ENCODE assay signal across 7 cellular contexts in genomic region chr6:7312616-7313504, GRCh38. TPM values are rescaled to one million over a fixed set of nuclear protein-coding genes. Genes with fewer than 3 reads are reported as not detected.
DNase-seq lines count a peak whose midpoint lies in the region; ATAC-seq and TF ChIP-seq lines count a peak whose summit lies in the region.

TSS of gene SSR1 (minus strand) at chr6:7313199. CDS start at chr6:7313120, 79 bp downstream.

- ATAC-seq in GM18508 (IDR thresholded peaks at IDR 0.05; ENCODE audit: insufficient read depth, unreplicated experiment) (peak; percentile 89), HG03025 (IDR thresholded peaks at IDR 0.05; ENCODE audit: low FRiP score, unreplicated experiment) (peak; percentile 97)

- no peaks in the 10 kb centered on the region for H3K27me3 ChIP-seq in hepatocyte

- peak within 1 kb of the TSS; percentile 89 for H2AFZ ChIP-seq in hepatocyte

- H3K4me2 ChIP-seq in hepatocyte = peak within 1 kb of the TSS; percentile 86

- H3K4me3 ChIP-seq in hepatocyte = peak within 1 kb of the TSS; percentile 64

- H3K4me1 ChIP-seq in hepatocyte (ENCODE audit: insufficient read depth) = peaks cover 8% of the 10 kb centered on the region

- WGBS in hepatocyte (ENCODE audit: low lambda C conversion rate, missing lambda C conversion rate) = 2% methylated on average over 80 of the region's 83 CpGs

- peaks cover 2% of the 10 kb centered on the region for H3K36me3 ChIP-seq in hepatocyte (replicated peaks; ENCODE audit: insufficient read depth, low read depth)

- no peaks in the 10 kb centered on the region for H3K9me2 ChIP-seq in hepatocyte (replicated peaks; ENCODE audit: insufficient read depth)

- H3K79me2 ChIP-seq in hepatocyte = peaks cover 45% of the 10 kb centered on the region

- DNase-seq in NCI-H2081 (lab: John Stamatoyannopoulos, UW) (peak; percentile 98), T1000 (lab: John Stamatoyannopoulos, UW) (peak; percentile 91), astrocyte of the hippocampus (ENCODE audit: low read depth, low spot score) (peak; percentile 99), hepatocyte (ENCODE audit: low spot score) (peak; percentile 100), renal cortical epithelial cell (ENCODE audit: low read depth) (peak; percentile 84)

- no peaks in the 10 kb centered on the region for H3K9me3 ChIP-seq in hepatocyte (ENCODE audit: low read depth)

- H4K20me1 ChIP-seq in hepatocyte (ENCODE audit: insufficient read depth, poor library complexity, severe bottlenecking) = peaks cover 14% of the 10 kb centered on the region

- peak within 1 kb of the TSS; percentile 94 for H3K27ac ChIP-seq in hepatocyte

- no peak for TF ChIP-seq CTCF in hepatocyte (IDR thresholded peaks at IDR 0.05; ENCODE audit: poor library complexity)

RNA-seq across cellular contexts. Expression of gene SSR1, which starts in this region (rescaled TPM):
- 170 and 177 TPM in 2 replicates for total RNA-seq in hepatocyte
- polyA plus RNA-seq in hepatocyte = 191 and 195 TPM in 2 replicates
- total RNA-seq in renal cortical epithelial cell = 71.0 and 169 TPM in 2 replicates

Comparison
In these comparisons a context has a peak if more than half of its experiments do, and no peak if none do; other contexts are left out.
1. Peak in every context shown above with its lines: DNase-seq, ATAC-seq, H3K4me3 ChIP-seq and H3K27ac ChIP-seq.